Comparison of ENCODE assay signal across 1 cellular context in genomic region chr3:181711325-181712135, GRCh38.
TF ChIP-seq lines count a peak whose summit lies in the region.

SOX2 (plus strand) TSS chr3:181711925; CDS start chr3:181712361, 436 bp downstream.

TF ChIP-seq in IMR-90, 13 proteins besides CTCF, POLR2A, EP300 and RAD21 (continued from another document):
- TF ChIP-seq ELK1 (IDR thresholded peaks at IDR 0.05; ENCODE audit: borderline replicate concordance, low read depth, low read length) (no peak), MXI1 (IDR thresholded peaks at IDR 0.05; ENCODE audit: borderline replicate concordance, low read depth, low read length) (no peak), FOS (IDR thresholded peaks at IDR 0.05; ENCODE audit: low read depth, low read length) (no peak), CHD1 (IDR thresholded peaks at IDR 0.05; ENCODE audit: low read depth, low read length) (no peak), RCOR1 (IDR thresholded peaks at IDR 0.05; ENCODE audit: insufficient replicate concordance, low read length) (no peak)
